ENCODE assay signal across 20 cellular contexts in genomic region chr14:97604731-97605130, GRCh38.
"Had no signal": no experiment of that assay in that cellular context is flagged by ENCODE, and none has a peak within 500 bp of the region (broad histone marks: within the 10 kb centered on the region; RNA-seq: fewer than 3 reads in every experiment).

No MANE protein-coding gene starts in this region.

- H3K9ac ChIP-seq: KMS-11 had no signal

- H3K27me3 ChIP-seq: adrenal gland had no signal

- H3K4me3 Mint-ChIP-seq: activated B cell treated with CpG ODN at 0.5 μM for 24 hours; activated CD4-positive, alpha-beta T cell treated with anti-CD3 and anti-CD28 coated beads, Interleukin-2, amount 10 ng/mL, durations not matched to agents 24 days and 14 days; activated CD8-positive, alpha-beta memory T cell treated with anti-CD3 and anti-CD28 coated beads, Interleukin-2, amount 10 ng/mL, durations not matched to agents 7 days and 5 days; activated naive CD4-positive, alpha-beta T cell treated with anti-CD3 and anti-CD28 coated beads, Interleukin-2, amount 10 ng/mL, durations not matched to agents 7 days and 5 days; activated naive CD8-positive, alpha-beta T cell treated with anti-CD3 and anti-CD28 coated beads, Interleukin-2, amount 10 ng/mL, durations not matched to agents 7 days and 5 days; activated T-cell treated with anti-CD3 and anti-CD28 coated beads, Interleukin-2, amount 50 U/mL, for 24 hours had no signal

- H3K4me1 ChIP-seq: adrenal gland had no signal

- H3K27ac Mint-ChIP-seq: activated B cell treated with CpG ODN at 0.5 μM for 24 hours; activated CD4-positive, alpha-beta T cell treated with anti-CD3 and anti-CD28 coated beads, Interleukin-2, amount 10 ng/mL, durations not matched to agents 24 days and 14 days; T-helper 17 cell had no signal

- H3K27ac ChIP-seq: adrenal gland, KMS-11 had no signal

- H3K9me3 ChIP-seq: adrenal gland had no signal

- DNase-seq: activated B cell treated with CpG ODN at 0.5 μM for 24 hours; activated CD4-positive, alpha-beta T cell treated with anti-CD3 and anti-CD28 coated beads for 1 hour; activated CD4-positive, alpha-beta T cell treated with anti-CD3 and anti-CD28 coated beads, Interleukin-2, amount 10 ng/mL, durations not matched to agents 24 days and 14 days; activated CD4-positive, alpha-beta T cell treated with anti-CD3 and anti-CD28 coated beads, Interleukin-2, amount 50 U/mL, for 48 hours; activated CD8-positive, alpha-beta memory T cell treated with anti-CD3 and anti-CD28 coated beads, Interleukin-2, amount 10 ng/mL, durations not matched to agents 7 days and 5 days; activated gamma-delta T cell; activated naive CD4-positive, alpha-beta T cell treated with anti-CD3 and anti-CD28 coated beads, Interleukin-2, amount 10 ng/mL, durations not matched to agents 7 days and 5 days; activated naive CD8-positive, alpha-beta T cell treated with anti-CD3 and anti-CD28 coated beads, Interleukin-2, amount 10 ng/mL, durations not matched to agents 7 days and 5 days; activated T-cell treated with anti-CD3 and anti-CD28 coated beads, Interleukin-2, amount 50 U/mL, for 24 hours; adrenal gland; anterior cingulate cortex; NCI-H1092; NCI-H2029 treated with DMSO at 0.1 percent for 48 hours; NCI-H510A treated with DMSO at 0.1 percent for 48 hours; NK-92 treated with Interleukin-12 subunit alpha and Interleukin-12 subunit beta, amount 100 ng/mL, for 24 hours; PC-3; SIG-M5; T-helper 17 cell; T1000 had no signal

- H3K4me1 Mint-ChIP-seq: activated B cell treated with CpG ODN at 0.5 μM for 24 hours had no signal

- H3K27me3 Mint-ChIP-seq: activated B cell treated with CpG ODN at 0.5 μM for 24 hours; activated CD4-positive, alpha-beta T cell treated with anti-CD3 and anti-CD28 coated beads, Interleukin-2, amount 10 ng/mL, durations not matched to agents 24 days and 14 days; activated CD8-positive, alpha-beta memory T cell treated with anti-CD3 and anti-CD28 coated beads, Interleukin-2, amount 10 ng/mL, durations not matched to agents 7 days and 5 days; activated naive CD4-positive, alpha-beta T cell treated with anti-CD3 and anti-CD28 coated beads, Interleukin-2, amount 10 ng/mL, durations not matched to agents 7 days and 5 days; activated naive CD8-positive, alpha-beta T cell treated with anti-CD3 and anti-CD28 coated beads, Interleukin-2, amount 10 ng/mL, durations not matched to agents 7 days and 5 days; activated T-cell treated with anti-CD3 and anti-CD28 coated beads, Interleukin-2, amount 50 U/mL, for 24 hours; T-helper 17 cell had no signal

- ATAC-seq: activated CD8-positive, alpha-beta memory T cell treated with anti-CD3 and anti-CD28 coated beads, Interleukin-2, amount 10 ng/mL, durations not matched to agents 7 days and 5 days; PC-3; T-helper 17 cell had no signal

- H3K36me3 ChIP-seq: adrenal gland had no signal

- H3K4me2 ChIP-seq: KMS-11 had no signal

- H3K4me3 ChIP-seq: adrenal gland had no signal
